ENCODE assay signal across 22 cellular contexts in the genomic region with DNA sequence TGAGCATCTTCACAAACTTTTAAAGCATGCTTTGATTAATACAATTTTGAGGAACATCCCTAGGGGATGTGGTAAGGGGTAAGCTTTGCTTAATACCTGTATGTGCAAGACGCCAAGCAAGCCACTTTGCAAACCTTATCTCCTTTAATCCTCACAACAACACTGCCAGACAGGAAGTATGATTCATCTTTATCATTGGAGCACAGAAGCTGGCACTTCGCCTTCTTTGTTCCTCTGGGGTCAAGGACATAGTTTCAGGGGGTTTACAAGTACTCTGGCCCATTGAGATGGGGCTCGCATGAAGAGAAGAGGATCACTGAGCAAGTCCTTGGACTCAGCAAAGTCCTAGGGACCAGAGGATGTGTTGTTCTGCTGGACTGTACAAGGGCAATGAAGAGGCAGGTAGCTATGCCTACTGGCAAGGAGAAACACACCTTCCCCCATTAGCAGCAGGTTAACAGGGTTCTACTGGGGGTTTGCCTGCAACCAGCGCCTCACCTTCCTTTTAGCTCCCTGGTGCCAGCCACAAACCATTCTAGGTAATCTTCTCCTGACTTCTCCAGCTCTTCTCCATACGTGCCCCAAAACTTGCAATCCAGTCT. TPM values are rescaled to one million over a fixed set of nuclear protein-coding genes. Genes with fewer than 3 reads are reported as not detected.
DNase-seq lines count a peak whose midpoint lies in the region; FAIRE-seq and TF ChIP-seq lines count a peak whose summit lies in the region.
"Had no signal": no experiment of that assay in that cellular context is flagged by ENCODE, and none has a peak within 500 bp of the region (broad histone marks: within the 10 kb centered on the region; RNA-seq: fewer than 3 reads in every experiment).

No MANE protein-coding gene starts in this region.

- H3K27ac ChIP-seq in breast epithelium (no peak overlapping the region), endothelial cell of umbilical vein (ENCODE audit: insufficient read depth, low read depth, low read length) (no peak overlapping the region)
- H3K27ac ChIP-seq: C4-2B, epithelial cell of prostate, neutrophil, SK-N-MC, skin epidermis, tibial nerve, WERI-Rb-1 had no signal

- H3K9me3 ChIP-seq in breast epithelium (no peaks in the 10 kb centered on the region), endothelial cell of umbilical vein (replicated peaks; ENCODE audit: control insufficient read depth, insufficient read depth, low read length) (no peaks in the 10 kb centered on the region)
- H3K9me3 ChIP-seq: neutrophil, tibial nerve had no signal

- no peak for TF ChIP-seq CTCF in MCF 10A (IDR thresholded peaks at IDR 0.05; ENCODE audit: unreplicated experiment)
- TF ChIP-seq CTCF in breast epithelium (IDR thresholded peaks at IDR 0.05): no peak
- TF ChIP-seq CTCF in endothelial cell of umbilical vein (IDR thresholded peaks at IDR 0.05; ENCODE audit: extremely low read depth in 1 of 2, insufficient read depth in 1 of 2, low read depth in 1 of 2, low read length in 2 of 2): no peak

- H3K36me3 Mint-ChIP-seq in MCF 10A (ENCODE audit: insufficient read depth, unreplicated experiment): peaks cover 11% of the 10 kb centered on the region
- H3K36me3 Mint-ChIP-seq: mesothelial cell of epicardium had no signal

- H4K20me1 ChIP-seq in endothelial cell of umbilical vein (replicated peaks; ENCODE audit: control insufficient read depth, extremely low read depth, insufficient read depth, low read length): no peaks in the 10 kb centered on the region

- H3K9me3 Mint-ChIP-seq in MCF 10A (ENCODE audit: unreplicated experiment): peaks cover 14% of the 10 kb centered on the region
- H3K9me3 Mint-ChIP-seq: activated T-helper 2 cell treated with anti-CD3 and anti-CD28 coated beads, Interferon-gamma antibody, Interleukin-2, Interleukin-4, amounts not matched to agents 10 μg/mL and 5 μg/mL and 100 μg/mL, durations not matched to agents 14 hours and 24 hours and 36 hours had no signal

- intact Hi-C loops in MCF 10A (cut with micrococcal nuclease) (no loop called here), breast epithelium (cut with DNase I; ENCODE audit: low total_unique reads) (no loop called here), endothelial cell of umbilical vein (cut with micrococcal nuclease) (no loop called here)

- H3K9me1 ChIP-seq in endothelial cell of umbilical vein (replicated peaks; ENCODE audit: control insufficient read depth, extremely low read depth, insufficient read depth, low read length): no peaks in the 10 kb centered on the region

- dilution Hi-C loops in endothelial cell of umbilical vein (cut with MboI; ENCODE audit: extremely low pct_ligation_motif_present, low sequenced_read_pairs): no loop called here

- no peaks in the 10 kb centered on the region for H3K27me3 Mint-ChIP-seq in MCF 10A (ENCODE audit: insufficient read depth, unreplicated experiment)

- no peaks in the 10 kb centered on the region for H3K79me2 ChIP-seq in endothelial cell of umbilical vein (ENCODE audit: control insufficient read depth, insufficient read depth, low read length)

- H3K9ac ChIP-seq in endothelial cell of umbilical vein (replicated peaks; ENCODE audit: extremely low read depth, insufficient read depth, low read length): no peak overlapping the region

- no peak for DNase-seq in MCF 10A (ENCODE audit: unreplicated experiment)
- DNase-seq in breast epithelium (ENCODE audit: low spot score in 2 of 2): no peak
- DNase-seq in RPMI7951 (ENCODE audit: low read depth): peak; percentile 63
- peak; percentile 90 for DNase-seq in endothelial cell of umbilical vein (ENCODE audit: low read depth, low spot score)
- DNase-seq in urothelium cell line (ENCODE audit: low spot score): peak; percentile 26
- no peak for DNase-seq in globus pallidus (ENCODE audit: low spot score)
- no peak for DNase-seq in NCI-H524 treated with DMSO at 0.1 percent for 48 hours (lab: John Stamatoyannopoulos, UW)
- DNase-seq in NCI-H2029 (lab: John Stamatoyannopoulos, UW): no peak
- DNase-seq: activated CD8-positive, alpha-beta memory T cell treated with anti-CD3 and anti-CD28 coated beads for 24 hours; amniotic stem cell; Karpas-422; NCI-H1694 treated with DMSO at 0.1 percent for 48 hours; NCI-H510A; WERI-Rb-1 had no signal

- H3K27ac Mint-ChIP-seq in MCF 10A (ENCODE audit: low read depth, unreplicated experiment): peak overlapping the region; percentile 3
- H3K27ac Mint-ChIP-seq: activated T-helper 2 cell treated with anti-CD3 and anti-CD28 coated beads, Interferon-gamma antibody, Interleukin-2, Interleukin-4, amounts not matched to agents 10 μg/mL and 5 μg/mL and 100 μg/mL, durations not matched to agents 14 hours and 24 hours and 36 hours; mesothelial cell of epicardium had no signal

- no peak overlapping the region for H3K4me3 Mint-ChIP-seq in MCF 10A (ENCODE audit: unreplicated experiment)
- H3K4me3 Mint-ChIP-seq: mesothelial cell of epicardium had no signal

- H3K36me3 ChIP-seq in breast epithelium: no peaks in the 10 kb centered on the region
- H3K36me3 ChIP-seq in endothelial cell of umbilical vein (ENCODE audit: control insufficient read depth in 2 of 2, extremely low read depth in 1 of 2, insufficient read depth in 2 of 2, low read length in 2 of 2): no peaks in the 10 kb centered on the region
- H3K36me3 ChIP-seq: neutrophil, tibial nerve, WERI-Rb-1 had no signal

- H3K4me1 ChIP-seq in breast epithelium (no peaks in the 10 kb centered on the region), endothelial cell of umbilical vein (ENCODE audit: control insufficient read depth, extremely low read depth, insufficient read depth, low read length) (peaks cover 26% of the 10 kb centered on the region)
- H3K4me1 ChIP-seq: tibial nerve had no signal

- H2AFZ ChIP-seq in endothelial cell of umbilical vein (ENCODE audit: low read depth, low read length): no peak overlapping the region

- TF ChIP-seq POLR2A in breast epithelium (IDR thresholded peaks at IDR 0.05) (no peak), endothelial cell of umbilical vein (IDR thresholded peaks at IDR 0.05; ENCODE audit: low read depth, low read length) (no peak)

- POLR2A ChIA-PET in MCF 10A (lab: Yijun Ruan, JAX) (interaction anchor here (0.7 to 0.8 kb wide), 2 partner anchors 9 to 166 kb away, joined by 3 read pairs; no protein-coding TSS in a partner anchor), endothelial cell of umbilical vein (lab: Charles Lee) (no interaction called here)

- H3K27me3 ChIP-seq in breast epithelium (no peaks in the 10 kb centered on the region), endothelial cell of umbilical vein (ENCODE audit: control insufficient read depth in 2 of 2, insufficient read depth in 2 of 2, low read length in 2 of 2) (no peaks in the 10 kb centered on the region)
- H3K27me3 ChIP-seq: neutrophil, tibial nerve had no signal

- CTCF ChIA-PET in MCF 10A (lab: Yijun Ruan, JAX): interaction anchor here (0.6 to 1.0 kb wide), 2 partner anchors 8 to 41 kb away, joined by 3 read pairs; no protein-coding TSS in a partner anchor
- CTCF ChIA-PET in endothelial cell of umbilical vein (lab: Charles Lee): interaction anchor here (0.9 to 1.7 kb wide), 6 partner anchors 9 to 169 kb away, joined by 3 to 6 read pairs (median 4); a partner anchor contains a TSS

- H3K4me1 Mint-ChIP-seq in MCF 10A (ENCODE audit: insufficient read depth, unreplicated experiment): peaks cover 23% of the 10 kb centered on the region
- H3K4me1 Mint-ChIP-seq: mesothelial cell of epicardium had no signal

- H3K4me3 ChIP-seq in breast epithelium (no peak overlapping the region), endothelial cell of umbilical vein (replicated peaks in 1 of 3; ENCODE audit: insufficient read depth in 1 of 3, low read depth in 1 of 3, low read length in 3 of 3) (no peak overlapping the region)
- H3K4me3 ChIP-seq: SK-N-MC, skin epidermis, tibial nerve had no signal

- H3K4me2 ChIP-seq in endothelial cell of umbilical vein (ENCODE audit: insufficient read depth, low read length): peak overlapping the region; percentile 28

- FAIRE-seq in endothelial cell of umbilical vein (lab: Jason Lieb, UNC): peak; percentile 55
- no peak for FAIRE-seq in urothelium cell line (lab: Jason Lieb, UNC)

- BruUV-seq in MCF 10A (replicated peaks; lab: Mats Ljungman, UMichigan) (no TSS peak), endothelial cell of umbilical vein (replicated peaks; lab: Mats Ljungman, UMichigan) (no TSS peak)

TF ChIP-seq in endothelial cell of umbilical vein, 7 proteins besides CTCF, POLR2A, EP300 and RAD21:
- TF ChIP-seq GATA2 (IDR thresholded peaks at IDR 0.05; ENCODE audit: insufficient read depth, insufficient read length, low read depth, low read length) (peak; percentile 95), MYC (IDR thresholded peaks at IDR 0.05; ENCODE audit: low read depth, low read length) (no peak), FOS (IDR thresholded peaks at IDR 0.05; ENCODE audit: borderline replicate concordance, insufficient read depth, low read length) (peak; percentile 71), EZH2 (IDR thresholded peaks at IDR 0.05; ENCODE audit: borderline replicate concordance, low read depth, low read length, severe bottlenecking) (no peak), JUN (IDR thresholded peaks at IDR 0.05; ENCODE audit: borderline replicate concordance, insufficient read depth, insufficient read length, low read depth) (peak; percentile 61), POLR2AphosphoS5 (IDR thresholded peaks at IDR 0.05; ENCODE audit: insufficient read depth, low read depth, low read length) (peak; percentile 74)
- TF ChIP-seq, protein P1, sequence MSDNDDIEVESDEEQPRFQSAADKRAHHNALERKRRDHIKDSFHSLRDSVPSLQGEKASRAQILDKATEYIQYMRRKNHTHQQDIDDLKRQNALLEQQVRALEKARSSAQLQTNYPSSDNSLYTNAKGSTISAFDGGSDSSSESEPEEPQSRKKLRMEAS (IDR thresholded peaks at IDR 0.05; ENCODE audit: insufficient read depth, insufficient read length): no peak

RNA-seq across cellular contexts. Expression of a gene that starts 8.8 kb away (rescaled TPM):
- total RNA-seq in MCF 10A (2022): not detected in 2 replicates
- not detected for total RNA-seq in breast epithelium
- 2.5 and 4.2 TPM in 2 replicates for total RNA-seq in RPMI7951 (2014; rRNA removed; shearing (Covaris generic))
- total RNA-seq in endothelial cell of umbilical vein: not detected in 2 replicates
- polyA plus RNA-seq in endothelial cell of umbilical vein: not detected in 2 replicates
- not detected in 2 replicates for polyA plus RNA-seq in endothelial cell of umbilical vein (2011; cell fraction: cytosol; rRNA removed)
- polyA plus RNA-seq in endothelial cell of umbilical vein (2011; cell fraction: nucleus; rRNA removed): not detected in 2 replicates
- polyA plus RNA-seq in endothelial cell of umbilical vein (2012): not detected in 2 replicates
- polyA minus RNA-seq in endothelial cell of umbilical vein: not detected in 2 replicates
- not detected for polyA minus RNA-seq in endothelial cell of umbilical vein (2011; cell fraction: cytosol; rRNA and poly(A)+ RNA removed)
- polyA minus RNA-seq in endothelial cell of umbilical vein (2011; cell fraction: nucleus; rRNA and poly(A)+ RNA removed): not detected in 2 replicates
- total RNA-seq: activated T-helper 2 cell treated with anti-CD3 and anti-CD28 coated beads, Interferon-gamma antibody, Interleukin-2, Interleukin-4, amounts not matched to agents 10 μg/mL and 5 μg/mL and 100 μg/mL, durations not matched to agents 14 hours and 24 hours and 36 hours; mesothelial cell of epicardium; tibial nerve had no signal

Comparison
In these comparisons a context has a peak if more than half of its experiments do, and no peak if none do; other contexts are left out.
1. DNase-seq: peak in RPMI7951 (single experiment), endothelial cell of umbilical vein (single experiment) and urothelium cell line (single experiment); none in MCF 10A (single experiment), breast epithelium (0 of 2), globus pallidus (single experiment), NCI-H524 treated with DMSO at 0.1 percent for 48 hours (single experiment) and NCI-H2029 (single experiment).